Comparison of ENCODE assay signal across 14 cellular contexts in the genomic region with DNA sequence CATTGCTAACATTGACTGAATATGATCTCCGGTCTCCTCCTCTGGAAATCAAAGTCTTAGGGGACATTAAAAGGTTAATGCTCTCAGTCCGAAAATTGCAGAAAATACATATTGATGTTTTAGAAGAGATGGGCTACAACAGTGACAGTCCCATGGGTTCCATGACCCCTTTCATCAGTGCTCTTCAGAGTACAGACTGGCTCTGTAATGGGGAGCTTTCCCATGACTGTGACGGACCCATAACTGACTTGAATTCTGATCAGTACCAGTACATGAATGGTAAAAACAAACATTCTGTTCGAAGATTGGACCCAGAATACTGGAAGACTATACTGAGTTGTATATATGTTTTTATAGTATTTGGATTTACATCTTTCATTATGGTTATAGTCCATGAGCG. TPM values are rescaled to one million over a fixed set of nuclear protein-coding genes. Genes with fewer than 3 reads are reported as not detected.
DNase-seq lines count a peak whose midpoint lies in the region; ATAC-seq and TF ChIP-seq lines count a peak whose summit lies in the region.
"Had no signal": no experiment of that assay in that cellular context is flagged by ENCODE, and none has a peak within 500 bp of the region (broad histone marks: within the 10 kb centered on the region; RNA-seq: fewer than 3 reads in every experiment).

No MANE protein-coding gene starts in this region.

- H3K9me2 ChIP-seq in HCT116 (ENCODE audit: insufficient read depth) (no peaks in the 10 kb centered on the region), PC-3 (replicated peaks; ENCODE audit: low read length) (no peaks in the 10 kb centered on the region)

- H3K9me3 Mint-ChIP-seq in endothelial cell (ENCODE audit: unreplicated experiment), result no peaks in the 10 kb centered on the region
- H3K9me3 Mint-ChIP-seq in activated T-helper 17 cell treated with anti-CD3 and anti-CD28 coated beads, Interleukin-2, amount 50 U/mL, for 72 hours, result no peaks in the 10 kb centered on the region

- peaks cover 0 to 5% of the 10 kb centered on the region in 2 experiments; a peak in 3 of 4 replicates for H3K36me3 ChIP-seq in HCT116 (ENCODE audit: control insufficient read depth in 1 of 2, insufficient read depth in 2 of 2, low read length in 2 of 2)
- H3K36me3 ChIP-seq in PC-3 (ENCODE audit: low read depth, low read length), result peaks cover 19% of the 10 kb centered on the region
- H3K36me3 ChIP-seq: BE2C had no signal

- no peak for TF ChIP-seq POLR2A in HCT116 (IDR thresholded peaks at IDR 0.05; ENCODE audit: borderline replicate concordance, extremely low read depth, insufficient read depth, insufficient read length)

- H3K27ac Mint-ChIP-seq in endothelial cell (ENCODE audit: unreplicated experiment), result peak overlapping the region; percentile 81
- no peak overlapping the region for H3K27ac Mint-ChIP-seq in activated T-helper 17 cell treated with anti-CD3 and anti-CD28 coated beads, Interleukin-2, amount 50 U/mL, for 72 hours

- no peak for ATAC-seq in HCT116
- ATAC-seq in PC-3, result no peak
- ATAC-seq in HG02763 (IDR thresholded peaks at IDR 0.05; ENCODE audit: unreplicated experiment), result no peak
- ATAC-seq in activated T-helper 17 cell treated with anti-CD3 and anti-CD28 coated beads, Interleukin-2, amount 50 U/mL, for 72 hours (replicated peaks), result no peak
- ATAC-seq: A549 had no signal

- intact Hi-C loops in HCT116 (cut with micrococcal nuclease), result no loop called here
- intact Hi-C loops in PC-3 (cut with micrococcal nuclease), result no loop called here

- DNase-seq in HCT116 (ENCODE audit: low read depth, low spot score) (no peak), PC-3 (no peak), endothelial cell (ENCODE audit: low spot score) (no peak), putamen (ENCODE audit: low spot score) (peak; percentile 6), HT-29 (ENCODE audit: low spot score) (no peak)
- DNase-seq: BE2C; CD4-positive, alpha-beta memory T cell; DMS53; GF-D8; GM23248 had no signal

- POLR2A ChIA-PET in HCT116 (lab: Charles Lee), result no interaction called here
- POLR2A ChIA-PET in PC-3 (lab: Charles Lee; ENCODE audit: unreplicated experiment), result no interaction called here

- CTCF ChIA-PET in HCT116 (lab: Charles Lee), result no interaction called here
- CTCF ChIA-PET in PC-3 (lab: Charles Lee), result no interaction called here

- no peak overlapping the region for H2AFZ ChIP-seq in HCT116 (ENCODE audit: low read depth, low read length, poor library complexity, severe bottlenecking)
- no peak overlapping the region for H2AFZ ChIP-seq in PC-3 (ENCODE audit: low read length)
- H2AFZ ChIP-seq: GM23248 had no signal

- H3K27ac ChIP-seq in HCT116 (ENCODE audit: low read depth, low read length) (no peak overlapping the region), PC-3 (ENCODE audit: low read length) (no peak overlapping the region)
- H3K27ac ChIP-seq: A549, C4-2B, GM23248 had no signal

- H4K20me1 ChIP-seq in HCT116 (ENCODE audit: insufficient read depth) (no peaks in the 10 kb centered on the region), PC-3 (ENCODE audit: low read length) (no peaks in the 10 kb centered on the region)

- H3F3A ChIP-seq in PC-3 (ENCODE audit: low read length, unreplicated experiment), result no peaks in the 10 kb centered on the region

- peaks cover 10% of the 10 kb centered on the region for H3K4me1 Mint-ChIP-seq in endothelial cell (ENCODE audit: unreplicated experiment)
- peaks cover 14% of the 10 kb centered on the region for H3K4me1 Mint-ChIP-seq in activated T-helper 17 cell treated with anti-CD3 and anti-CD28 coated beads, Interleukin-2, amount 50 U/mL, for 72 hours

- peaks cover 2% of the 10 kb centered on the region for H3K27me3 Mint-ChIP-seq in endothelial cell (ENCODE audit: unreplicated experiment)
- H3K27me3 Mint-ChIP-seq in activated T-helper 17 cell treated with anti-CD3 and anti-CD28 coated beads, Interleukin-2, amount 50 U/mL, for 72 hours, result no peaks in the 10 kb centered on the region
- H3K27me3 Mint-ChIP-seq: CD4-positive, alpha-beta memory T cell had no signal

- TF ChIP-seq RAD21 in HCT116 (IDR thresholded peaks at IDR 0.05; ENCODE audit: low read depth), result no peak

- no peaks in the 10 kb centered on the region for H3K4me1 ChIP-seq in HCT116 (ENCODE audit: control insufficient read depth in 1 of 2, insufficient read depth in 2 of 2, low read length in 2 of 2)
- H3K4me1 ChIP-seq in PC-3 (ENCODE audit: insufficient read depth, low read length), result no peaks in the 10 kb centered on the region
- H3K4me1 ChIP-seq: A549 had no signal

- H3K4me3 ChIP-seq in HCT116 (replicated peaks in 1 of 2; ENCODE audit: low read depth in 1 of 2, low read length in 2 of 2) (no peak overlapping the region), PC-3 (ENCODE audit: low read length) (no peak overlapping the region)
- H3K4me3 ChIP-seq: A549, GM23248 had no signal

- H3K9ac ChIP-seq in HCT116 (ENCODE audit: low read length) (no peak overlapping the region), PC-3 (ENCODE audit: low read length) (no peak overlapping the region)
- H3K9ac ChIP-seq: GM23248 had no signal

- H3K4me2 ChIP-seq in HCT116 (ENCODE audit: low read length) (no peak overlapping the region), PC-3 (ENCODE audit: low read length) (no peak overlapping the region)
- H3K4me2 ChIP-seq: A549 had no signal

- H3K27me3 ChIP-seq in HCT116 (ENCODE audit: insufficient read depth, low read length), result no peaks in the 10 kb centered on the region
- H3K27me3 ChIP-seq in PC-3 (ENCODE audit: low read length), result no peaks in the 10 kb centered on the region
- H3K27me3 ChIP-seq: BE2C had no signal

- RAD21 ChIA-PET in HCT116 (lab: Charles Lee; ENCODE audit: low non-redundant PET in 1 of 2, low total read pairs in 2 of 2, uncharacterized antibody in 2 of 2, unreplicated experiment in 2 of 2), result no interaction called here

- TF ChIP-seq CTCF in HCT116 (IDR thresholded peaks at IDR 0.05 in 2 of 3, conservative IDR thresholded peaks at IDR 0.05 in 1 of 3; ENCODE audit: borderline replicate concordance in 1 of 3, insufficient read depth in 1 of 3, low read depth in 2 of 3, low read length in 2 of 3) (no peak), PC-3 (conservative IDR thresholded peaks at IDR 0.05; ENCODE audit: low read depth, low read length) (no peak), endothelial cell (IDR thresholded peaks at IDR 0.05; ENCODE audit: unreplicated experiment) (no peak)

- H3K79me2 ChIP-seq in HCT116 (ENCODE audit: insufficient read depth, low read length) (peaks cover 19% of the 10 kb centered on the region), PC-3 (ENCODE audit: low read length) (peaks cover 32% of the 10 kb centered on the region)

- H3K9me3 ChIP-seq in HCT116 (ENCODE audit: control insufficient read depth in 1 of 2, insufficient read depth in 1 of 2, low read depth in 1 of 2, low read length in 2 of 2) (no peaks in the 10 kb centered on the region), PC-3 (ENCODE audit: low read length) (no peaks in the 10 kb centered on the region)
- H3K9me3 ChIP-seq: A549, BE2C had no signal

- H3K36me3 Mint-ChIP-seq in endothelial cell (ENCODE audit: low read depth, unreplicated experiment), result peaks cover 6% of the 10 kb centered on the region
- H3K36me3 Mint-ChIP-seq in activated T-helper 17 cell treated with anti-CD3 and anti-CD28 coated beads, Interleukin-2, amount 50 U/mL, for 72 hours (ENCODE audit: low read depth), result peaks cover 23% of the 10 kb centered on the region

- no peak overlapping the region for H3K4me3 Mint-ChIP-seq in endothelial cell (ENCODE audit: unreplicated experiment)
- no peak overlapping the region for H3K4me3 Mint-ChIP-seq in activated T-helper 17 cell treated with anti-CD3 and anti-CD28 coated beads, Interleukin-2, amount 50 U/mL, for 72 hours
- H3K4me3 Mint-ChIP-seq: CD4-positive, alpha-beta memory T cell had no signal

- TSS peak; percentile 63 for BruUV-seq in HCT116 (replicated peaks; lab: Mats Ljungman, UMichigan)
- TSS peak; percentile 73 for BruUV-seq in PC-3 (replicated peaks; lab: Mats Ljungman, UMichigan)

TF ChIP-seq in HCT116, 20 proteins besides CTCF, POLR2A, EP300 and RAD21 (continues in another document):
- TF ChIP-seq, protein P1, sequence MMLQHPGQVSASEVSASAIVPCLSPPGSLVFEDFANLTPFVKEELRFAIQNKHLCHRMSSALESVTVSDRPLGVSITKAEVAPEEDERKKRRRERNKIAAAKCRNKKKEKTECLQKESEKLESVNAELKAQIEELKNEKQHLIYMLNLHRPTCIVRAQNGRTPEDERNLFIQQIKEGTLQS (IDR thresholded peaks at IDR 0.05), result no peak
- TF ChIP-seq EZH2 (IDR thresholded peaks at IDR 0.05), result no peak
- no peak for TF ChIP-seq CEBPB (IDR thresholded peaks at IDR 0.05; ENCODE audit: low read depth)

RNA-seq across cellular contexts. Expression of a gene that starts 39.2 kb away (rescaled TPM):
- total RNA-seq in HCT116 (2021; ENCODE audit: unreplicated experiment) (23.6 TPM), PC-3 (2014; rRNA removed) (47.4 and 48.6 TPM in 2 replicates), endothelial cell (ENCODE audit: unreplicated experiment) (29.0 TPM)
- polyA plus RNA-seq in HCT116 (2012), result 6.7 and 8.6 TPM in 2 replicates
- total RNA-seq in HT-29 (2014; rRNA removed; shearing (Covaris generic)), result 6.4 and 8.0 TPM in 2 replicates
- 10 to 100 TPM; 19.8 to 42.0 TPM for total RNA-seq in activated T-helper 17 cell treated with anti-CD3 and anti-CD28 coated beads, Interleukin-2, amount 50 U/mL, for 72 hours

RNA-seq across cellular contexts. Expression of a gene that starts 59.9 kb away (rescaled TPM):
- total RNA-seq in HCT116 (2021; ENCODE audit: unreplicated experiment), result 289 TPM
- polyA plus RNA-seq in HCT116 (2012), result 231 and 273 TPM in 2 replicates
- 463 and 542 TPM in 2 replicates for total RNA-seq in PC-3 (2014; rRNA removed)
- 178 TPM for total RNA-seq in endothelial cell (ENCODE audit: unreplicated experiment)
- 66.0 and 83.2 TPM in 2 replicates for total RNA-seq in HT-29 (2014; rRNA removed; shearing (Covaris generic))
- total RNA-seq in activated T-helper 17 cell treated with anti-CD3 and anti-CD28 coated beads, Interleukin-2, amount 50 U/mL, for 72 hours, result 100 to 1,000 TPM; 211 to 254 TPM
